1 cellular context compared by ENCODE assay signal in the genomic region with DNA sequence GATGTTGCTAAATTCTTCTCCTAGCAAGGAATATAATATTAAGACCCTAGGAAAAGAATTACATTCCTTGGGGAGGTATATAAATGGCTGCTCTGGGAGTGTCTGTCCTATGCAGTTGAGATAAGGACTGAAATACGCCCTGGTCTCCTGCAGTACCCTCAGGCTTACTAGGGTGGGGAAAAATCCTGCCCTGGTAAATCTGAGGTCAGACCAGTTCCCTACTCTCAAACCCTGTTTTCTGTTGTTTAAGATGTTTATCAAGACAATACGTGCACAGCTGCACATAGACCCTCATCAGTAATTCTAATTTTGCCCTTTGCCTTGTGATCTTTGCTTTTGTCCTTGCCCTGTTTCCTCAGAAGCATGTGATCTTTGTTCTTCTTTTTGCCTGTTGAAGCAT. TPM values are rescaled to one million over a fixed set of nuclear protein-coding genes. Genes with fewer than 3 reads are reported as not detected.
"Had no signal": no experiment of that assay in that cellular context is flagged by ENCODE, and none has a peak within 500 bp of the region (broad histone marks: within the 10 kb centered on the region; RNA-seq: fewer than 3 reads in every experiment).

No MANE protein-coding gene starts in this region.

RNA-seq across cellular contexts. Expression of a gene that starts 11.2 kb away (rescaled TPM):
- polyA plus RNA-seq: IgD-negative memory B cell had no signal
